In genomic region chr5:173573126-173573960, GRCh38 we compare ENCODE assay signal across 8 cellular contexts. TPM values are rescaled to one million over a fixed set of nuclear protein-coding genes. Genes with fewer than 3 reads are reported as not detected.
DNase-seq lines count a peak whose midpoint lies in the region; ATAC-seq and TF ChIP-seq lines count a peak whose summit lies in the region.

No MANE protein-coding gene starts in this region.

- no peaks in the 10 kb centered on the region for H3K9me2 ChIP-seq in SU-DHL-6 (replicated peaks; ENCODE audit: insufficient read depth, low read length)

- H2AFZ ChIP-seq in SU-DHL-6 (ENCODE audit: low read depth, low read length, severe bottlenecking), result no peak overlapping the region

- peaks cover 0 to 5% (median 3%) of the 10 kb centered on the region in 7 donors for H3K9me3 Mint-ChIP-seq in CD14-positive monocyte
- no peaks in the 10 kb centered on the region for H3K9me3 Mint-ChIP-seq in activated naive CD8-positive, alpha-beta T cell treated with anti-CD3 and anti-CD28 coated beads, Interleukin-2, amount 50 U/mL, for 24 hours

- no peaks in the 10 kb centered on the region for H3F3A ChIP-seq in SU-DHL-6 (ENCODE audit: insufficient read depth)

- H3K4me3 Mint-ChIP-seq in CD14-positive monocyte, result peak overlapping the region in 1 of 2 donors; percentile 56
- H3K4me3 Mint-ChIP-seq in activated naive CD8-positive, alpha-beta T cell treated with anti-CD3 and anti-CD28 coated beads, Interleukin-2, amount 50 U/mL, for 24 hours, result no peak overlapping the region

- H3K4me2 ChIP-seq in SU-DHL-6 (ENCODE audit: low read depth, low read length, poor library complexity, severe bottlenecking), result no peak overlapping the region

- no peak overlapping the region for H3K4me3 ChIP-seq in SU-DHL-6 (ENCODE audit: insufficient read depth, low read length, poor library complexity, severe bottlenecking)

- H3K79me2 ChIP-seq in SU-DHL-6 (ENCODE audit: insufficient read depth, low read length), result no peaks in the 10 kb centered on the region

- H3K4me1 Mint-ChIP-seq in CD14-positive monocyte, result peaks cover 4% of the 10 kb centered on the region
- peaks cover 3% of the 10 kb centered on the region for H3K4me1 Mint-ChIP-seq in activated naive CD8-positive, alpha-beta T cell treated with anti-CD3 and anti-CD28 coated beads, Interleukin-2, amount 50 U/mL, for 24 hours

- H4K20me1 ChIP-seq in SU-DHL-6 (ENCODE audit: low read depth, low read length), result no peaks in the 10 kb centered on the region

- H3K36me3 Mint-ChIP-seq in CD14-positive monocyte, result no peaks in the 10 kb centered on the region
- peaks cover 1% of the 10 kb centered on the region for H3K36me3 Mint-ChIP-seq in activated naive CD8-positive, alpha-beta T cell treated with anti-CD3 and anti-CD28 coated beads, Interleukin-2, amount 50 U/mL, for 24 hours (ENCODE audit: low read depth)

- no peaks in the 10 kb centered on the region for H3K9me3 ChIP-seq in SU-DHL-6 (ENCODE audit: insufficient read depth, low read length)

- H3K27me3 Mint-ChIP-seq in CD14-positive monocyte (ENCODE audit: low read depth in 3 of 3), result peaks cover 18 to 32% (median 26%) of the 10 kb centered on the region in 3 donors
- peaks cover 16% of the 10 kb centered on the region for H3K27me3 Mint-ChIP-seq in activated naive CD8-positive, alpha-beta T cell treated with anti-CD3 and anti-CD28 coated beads, Interleukin-2, amount 50 U/mL, for 24 hours

- intact Hi-C loops in CD14-positive monocyte (cut with micrococcal nuclease), result loop anchor here (2.0 kb wide), 1 partner anchor 279 kb away; no protein-coding TSS in a partner anchor
- intact Hi-C loops in left ventricle myocardium superior (cut with micrococcal nuclease), result loop anchor here (5.0 kb wide), 1 partner anchor 281 kb away; no protein-coding TSS in a partner anchor

- H3K36me3 ChIP-seq in SU-DHL-6 (ENCODE audit: low read length), result no peaks in the 10 kb centered on the region

- DNase-seq in CD14-positive monocyte (ENCODE audit: low spot score), result peak; percentile 58
- peak; percentile 71 for DNase-seq in LHCN-M2 (ENCODE audit: low read depth)
- DNase-seq in activated naive CD8-positive, alpha-beta T cell treated with anti-CD3 and anti-CD28 coated beads, Interleukin-2, amount 50 U/mL, for 24 hours, result peak; percentile 72
- DNase-seq in left ventricle myocardium superior, result peak; percentile 88
- peak; percentile 94 for DNase-seq in retina

- H3K27ac Mint-ChIP-seq in CD14-positive monocyte, result peak overlapping the region in 1 of 7 donors; percentile 48
- H3K27ac Mint-ChIP-seq in activated naive CD8-positive, alpha-beta T cell treated with anti-CD3 and anti-CD28 coated beads, Interleukin-2, amount 50 U/mL, for 24 hours, result no peak overlapping the region

- no peak overlapping the region for H3K9ac ChIP-seq in SU-DHL-6 (ENCODE audit: low read length)

- ATAC-seq in GM19455 (IDR thresholded peaks at IDR 0.05; ENCODE audit: unreplicated experiment), result peak; percentile 75
- peak; percentile 66 for ATAC-seq in activated naive CD8-positive, alpha-beta T cell treated with anti-CD3 and anti-CD28 coated beads, Interleukin-2, amount 50 U/mL, for 24 hours
- ATAC-seq in left ventricle myocardium superior, result peak; percentile 96
- ATAC-seq in HG03520 (IDR thresholded peaks at IDR 0.05; ENCODE audit: unreplicated experiment), result no peak

- H3K27me3 ChIP-seq in SU-DHL-6 (ENCODE audit: low read length), result no peaks in the 10 kb centered on the region

- TF ChIP-seq CTCF in CD14-positive monocyte (IDR thresholded peaks at IDR 0.05) (peak; percentile 95), SU-DHL-6 (IDR thresholded peaks at IDR 0.05; ENCODE audit: insufficient read depth, low read length, poor library complexity, severe bottlenecking) (peak; percentile 93)

- H3K27ac ChIP-seq in SU-DHL-6 (ENCODE audit: low read depth, low read length), result no peak overlapping the region

RNA-seq across cellular contexts. Expression of gene BOD1, which starts 43.1 kb away (rescaled TPM):
- 1 to 10 TPM; 4.5 to 5.8 TPM for polyA plus RNA-seq in CD14-positive monocyte
- total RNA-seq in LHCN-M2 (2014; rRNA removed) (68.7 and 80.5 TPM in 2 replicates), left ventricle myocardium superior (49.8 TPM)
- 67.8 TPM for polyA plus RNA-seq in LHCN-M2 (2012)
